Comparison of ENCODE assay signal across 1 cellular context in the genomic region with DNA sequence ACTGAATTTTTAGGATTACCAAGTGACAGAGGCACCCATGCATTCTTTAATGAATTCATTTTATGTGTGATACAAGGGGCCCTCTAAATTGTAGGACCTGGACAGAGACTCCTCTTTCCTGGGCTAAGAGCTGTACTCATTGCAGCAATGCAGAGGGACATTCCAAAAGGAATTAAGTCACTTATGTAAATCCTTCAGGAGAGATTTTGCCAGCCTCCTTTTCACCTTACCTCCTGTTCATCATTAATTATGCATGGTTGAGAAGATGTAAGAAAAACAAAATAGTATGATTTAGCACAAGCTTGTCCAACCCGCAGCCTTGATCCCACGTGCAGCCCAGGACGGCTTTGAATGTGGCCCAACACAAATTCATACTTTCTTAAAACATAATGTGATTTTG.
TF ChIP-seq lines count a peak whose summit lies in the region.

No MANE protein-coding gene starts in this region.

TF ChIP-seq in endothelial cell of umbilical vein, 7 proteins besides CTCF, POLR2A, EP300 and RAD21:
- no peak for TF ChIP-seq MYC (IDR thresholded peaks at IDR 0.05; ENCODE audit: low read depth, low read length)
